In genomic region chr9:123925161-123925560, GRCh38 we compare ENCODE assay signal across 12 cellular contexts. TPM values are rescaled to one million over a fixed set of nuclear protein-coding genes. Genes with fewer than 3 reads are reported as not detected.
DNase-seq lines count a peak whose midpoint lies in the region; ATAC-seq and TF ChIP-seq lines count a peak whose summit lies in the region.
"Had no signal": no experiment of that assay in that cellular context is flagged by ENCODE, and none has a peak within 500 bp of the region (broad histone marks: within the 10 kb centered on the region; RNA-seq: fewer than 3 reads in every experiment).

No MANE protein-coding gene starts in this region.

- no peak overlapping the region for H2BK120ac ChIP-seq in IMR-90 (ENCODE audit: low read depth, low read length)

- TF ChIP-seq CTCF in GM23338 (conservative IDR thresholded peaks at IDR 0.05; ENCODE audit: low read depth in 2 of 2): peak in 1 of 2 experiments; percentile 35; a peak in 2 of 4 replicates
- TF ChIP-seq CTCF in IMR-90 (conservative IDR thresholded peaks at IDR 0.05; ENCODE audit: low read depth, low read length): no peak
- no peak for TF ChIP-seq CTCF in WTC11 (IDR thresholded peaks at IDR 0.05)
- TF ChIP-seq CTCF in osteocyte (IDR thresholded peaks at IDR 0.05): no peak
- no peak for TF ChIP-seq CTCF in GM10266 (IDR thresholded peaks at IDR 0.05; ENCODE audit: control insufficient read depth, insufficient read depth, low read depth, missing control alignments)

- peak; percentile 73 for ATAC-seq in GM23338
- ATAC-seq in IMR-90 (ENCODE audit: low read depth): no peak
- peak; percentile 70 for ATAC-seq in WTC11
- ATAC-seq in GM19324 (IDR thresholded peaks at IDR 0.05; ENCODE audit: low FRiP score, unreplicated experiment): no peak

- no peak overlapping the region for H3K4ac ChIP-seq in IMR-90 (ENCODE audit: low read depth, low read length)

- H3K4me3 Mint-ChIP-seq in GM23338: no peak overlapping the region
- H3K4me3 Mint-ChIP-seq in WTC11: no peak overlapping the region
- no peak overlapping the region for H3K4me3 Mint-ChIP-seq in osteocyte (ENCODE audit: unreplicated experiment)

- intact Hi-C loops in IMR-90 (cut with micrococcal nuclease): loop anchor here (5.0 to 10.0 kb wide), 2 partner anchors 248 to 380 kb away; no protein-coding TSS in a partner anchor

- H3K36me3 Mint-ChIP-seq in GM23338 (ENCODE audit: low read depth) (peaks cover 12% of the 10 kb centered on the region; the same call in 2 of the 3 replicates), WTC11 (peaks cover 18% of the 10 kb centered on the region), osteocyte (ENCODE audit: unreplicated experiment) (no peaks in the 10 kb centered on the region)

- no peak overlapping the region for H2BK15ac ChIP-seq in IMR-90 (ENCODE audit: low read depth, low read length)

- peaks cover 50% of the 10 kb centered on the region for H3K4me1 Mint-ChIP-seq in GM23338
- peaks cover 49% of the 10 kb centered on the region for H3K4me1 Mint-ChIP-seq in WTC11
- H3K4me1 Mint-ChIP-seq in osteocyte (ENCODE audit: unreplicated experiment): peaks cover 49% of the 10 kb centered on the region

- H3K14ac ChIP-seq in IMR-90 (replicated peaks; ENCODE audit: low read depth, low read length): no peak overlapping the region

- no peak overlapping the region for H2BK20ac ChIP-seq in IMR-90 (ENCODE audit: low read depth, low read length)

- peaks cover 34 to 53% of the 10 kb centered on the region in 2 experiments for H3K79me1 ChIP-seq in IMR-90 (ENCODE audit: low read depth in 1 of 2, low read length in 2 of 2)

- no peak overlapping the region for H2AK9ac ChIP-seq in IMR-90 (replicated peaks; ENCODE audit: low read depth, low read length, poor library complexity)

- H4K5ac ChIP-seq in IMR-90 (ENCODE audit: low read depth, low read length): no peak overlapping the region

- peaks cover 16% of the 10 kb centered on the region; the same call in 1 of the 2 replicates for H3K9me1 ChIP-seq in IMR-90 (ENCODE audit: insufficient read depth, low read length)

- H3K36me3 ChIP-seq in GM23338 (ENCODE audit: insufficient read depth) (no peaks in the 10 kb centered on the region), IMR-90 (ENCODE audit: control insufficient read depth, insufficient read depth, low read length) (no peaks in the 10 kb centered on the region)

- no peaks in the 10 kb centered on the region; the same call in 1 of the 2 replicates for H3F3A ChIP-seq in GM23338 (replicated peaks; ENCODE audit: low read depth)

- DNase-seq in GM23338 (ENCODE audit: low spot score): peak; percentile 69
- no peak for DNase-seq in IMR-90
- DNase-seq in WTC11 (ENCODE audit: low spot score): no peak
- DNase-seq in osteocyte (ENCODE audit: extremely low spot score, unreplicated experiment): no peak
- no peak for DNase-seq in amygdala (lab: John Stamatoyannopoulos, UW)
- DNase-seq in GM10266 (ENCODE audit: extremely low spot score): no peak
- DNase-seq: ACHN, COR-L47, NCI-H1436, NCI-H2029 treated with DMSO at 0.1 percent for 48 hours, NCI-H774 had no signal

- peak overlapping the region; percentile 44; the same call in 1 of the 2 replicates for H2AK5ac ChIP-seq in IMR-90 (ENCODE audit: low read depth, low read length)

- H3K27me3 Mint-ChIP-seq in GM23338 (ENCODE audit: insufficient read depth, low read depth, poor library complexity): peaks cover 10% of the 10 kb centered on the region
- H3K27me3 Mint-ChIP-seq in WTC11 (ENCODE audit: low read depth): no peaks in the 10 kb centered on the region
- no peaks in the 10 kb centered on the region for H3K27me3 Mint-ChIP-seq in osteocyte (ENCODE audit: unreplicated experiment)

- H2BK5ac ChIP-seq in IMR-90 (ENCODE audit: low read depth, low read length, poor library complexity, severe bottlenecking): no peak overlapping the region

- in situ Hi-C loops in IMR-90 (cut with MboI; ENCODE audit: low sequenced_read_pairs): no loop called here

- peaks cover 85% of the 10 kb centered on the region for H3K79me2 ChIP-seq in GM23338 (replicated peaks; ENCODE audit: insufficient read depth)

- H3K4me2 ChIP-seq in GM23338 (peak overlapping the region; percentile 35), IMR-90 (ENCODE audit: low read depth, low read length) (no peak overlapping the region)

- dilution Hi-C loops in IMR-90 (cut with HindIII; ENCODE audit: low sequenced_read_pairs, unreplicated experiment): no loop called here

- H3K4me3 ChIP-seq in GM23338 (no peak overlapping the region), IMR-90 (ENCODE audit: insufficient read depth, low read depth, low read length) (no peak overlapping the region)

- no peak overlapping the region for H4K8ac ChIP-seq in IMR-90 (ENCODE audit: low read depth in 2 of 2, low read length in 2 of 2)

- H3K18ac ChIP-seq in IMR-90 (ENCODE audit: low read depth, low read length): no peak overlapping the region

- CTCF ChIA-PET in IMR-90 (lab: Yijun Ruan, JAX) (no interaction called here), WTC11 (lab: Charles Lee) (no interaction called here)

- peaks cover 39% of the 10 kb centered on the region for H3K4me1 ChIP-seq in GM23338 (ENCODE audit: insufficient read depth)
- H3K4me1 ChIP-seq in IMR-90 (ENCODE audit: control insufficient read depth, insufficient read depth, low read length): peaks cover 6% of the 10 kb centered on the region

- no peak for TF ChIP-seq POLR2A in IMR-90 (IDR thresholded peaks at IDR 0.05; ENCODE audit: low read depth, low read length)

- no peak overlapping the region for H3K56ac ChIP-seq in IMR-90 (ENCODE audit: extremely low read depth, insufficient read depth, low read length)

- 100% methylated on average over 1 of the region's 3 CpGs; no CpG with 5 or more reads in 1 of the 2 experiments for WGBS in IMR-90 (ENCODE audit: extremely low coverage in 2 of 2, insufficient read length in 1 of 2), 2 experiments

- no TSS peak for BruUV-seq in IMR-90 (replicated peaks; lab: Mats Ljungman, UMichigan)

- POLR2A ChIA-PET in IMR-90 (lab: Charles Lee; ENCODE audit: unreplicated experiment) (no interaction called here), WTC11 (lab: Charles Lee) (no interaction called here)

- H3K9me3 ChIP-seq in IMR-90 (ENCODE audit: control insufficient read depth, insufficient read depth, low read length): no peaks in the 10 kb centered on the region

- no peak overlapping the region for H3K9ac ChIP-seq in IMR-90 (ENCODE audit: low read depth, low read length)

- H2AFZ ChIP-seq in GM23338 (no peak overlapping the region), IMR-90 (replicated peaks; ENCODE audit: low read length, poor library complexity) (no peak overlapping the region)

- H3K23ac ChIP-seq in IMR-90 (ENCODE audit: low read depth, low read length): no peak overlapping the region

- H3K27me3 ChIP-seq in GM23338 (ENCODE audit: insufficient read depth) (no peaks in the 10 kb centered on the region), IMR-90 (ENCODE audit: control insufficient read depth, insufficient read depth, low read length) (no peaks in the 10 kb centered on the region)

- H3K9me2 ChIP-seq in GM23338 (ENCODE audit: insufficient read depth): no peaks in the 10 kb centered on the region

- no peak overlapping the region for H4K91ac ChIP-seq in IMR-90 (ENCODE audit: insufficient read depth, low read depth, low read length)

- H4K20me1 ChIP-seq in GM23338 (replicated peaks; ENCODE audit: insufficient read depth): peaks cover 13% of the 10 kb centered on the region
- H4K20me1 ChIP-seq in IMR-90 (ENCODE audit: insufficient read depth, low read length): peaks cover 35% of the 10 kb centered on the region; the same call in 1 of the 2 replicates

- H3K9me3 Mint-ChIP-seq in GM23338 (peaks cover 10% of the 10 kb centered on the region; the same call in 2 of the 3 replicates), WTC11 (peaks cover 10% of the 10 kb centered on the region), osteocyte (ENCODE audit: unreplicated experiment) (peaks cover 4% of the 10 kb centered on the region)

- peak overlapping the region; percentile 4; the same call in 1 of the 2 replicates for H3K27ac ChIP-seq in GM23338 (ENCODE audit: low read depth)
- no peak overlapping the region for H3K27ac ChIP-seq in IMR-90 (ENCODE audit: insufficient read depth, low read length)

- TF ChIP-seq RAD21 in IMR-90 (IDR thresholded peaks at IDR 0.05; ENCODE audit: low read length): no peak

- H3K27ac Mint-ChIP-seq in GM23338 (no peak overlapping the region; the same call in 1 of the 2 replicates), WTC11 (peak overlapping the region; percentile 1; the same call in 1 of the 2 replicates), osteocyte (ENCODE audit: unreplicated experiment) (peak overlapping the region; percentile 53)

TF ChIP-seq in GM23338, 12 proteins besides CTCF, POLR2A, EP300 and RAD21 (continues in another document):
- TF ChIP-seq NANOG (IDR thresholded peaks at IDR 0.05; ENCODE audit: borderline replicate concordance): no peak

TF ChIP-seq in IMR-90, 13 proteins besides CTCF, POLR2A, EP300 and RAD21:
- TF ChIP-seq RCOR1 (IDR thresholded peaks at IDR 0.05; ENCODE audit: insufficient replicate concordance, low read length): no peak

TF ChIP-seq in WTC11, 78 proteins besides CTCF, POLR2A, EP300 and RAD21:
- TF ChIP-seq ELF4 (CRISPR knock-in tag; IDR thresholded peaks at IDR 0.05; ENCODE audit: low read depth) (no peak), CBFB (CRISPR knock-in tag; IDR thresholded peaks at IDR 0.05; ENCODE audit: low read depth) (no peak)

RNA-seq across cellular contexts. Expression of gene DENND1A, which starts 4.8 kb away (rescaled TPM):
- 27.7 and 28.7 TPM in 2 replicates for total RNA-seq in GM23338 (2014; rRNA removed; shearing (Covaris generic))
- 12.5 and 13.1 TPM in 2 replicates for polyA plus RNA-seq in GM23338 (2016; fragmentation: Nextera tagmentation; extraction: Ambion mirVana)
- 21.4 and 27.6 TPM in 2 replicates for total RNA-seq in IMR-90 (2012; rRNA removed)
- 21.2 and 21.4 TPM in 2 replicates for polyA plus RNA-seq in IMR-90 (2012; rRNA removed)
- polyA plus RNA-seq in IMR-90 (2012; cell fraction: cytosol; rRNA removed): 14.6 and 25.1 TPM in 2 replicates
- polyA plus RNA-seq in IMR-90 (2012; cell fraction: nucleus; rRNA removed; ENCODE audit: low replicate concordance): 17.5 and 18.6 TPM in 2 replicates
- total RNA-seq in WTC11 (2021): 22.4 to 23.5 TPM (median 23.1 TPM) in 3 replicates
- total RNA-seq in osteocyte: 19.8 and 21.6 TPM in 2 replicates

Comparison
In these comparisons a context has a peak if more than half of its experiments do, and no peak if none do; other contexts are left out.
1. ATAC-seq: peak in GM23338 (single experiment) and WTC11 (single experiment); none in IMR-90 (single experiment) and GM19324 (single experiment).